14 cellular contexts compared by ENCODE assay signal in genomic region chr2:24886114-24886501, GRCh38. TPM values are rescaled to one million over a fixed set of nuclear protein-coding genes. Genes with fewer than 3 reads are reported as not detected.
DNase-seq lines count a peak whose midpoint lies in the region; TF ChIP-seq lines count a peak whose summit lies in the region.
"Had no signal": no experiment of that assay in that cellular context is flagged by ENCODE, and none has a peak within 500 bp of the region (broad histone marks: within the 10 kb centered on the region; RNA-seq: fewer than 3 reads in every experiment).

No MANE protein-coding gene starts in this region.

- TF ChIP-seq CTCF in GM12875 (IDR thresholded peaks at IDR 0.05; ENCODE audit: borderline replicate concordance, insufficient read depth, low read depth, low read length) (no peak), chondrocyte (IDR thresholded peaks at IDR 0.05) (no peak), nephron progenitor cell (IDR thresholded peaks at IDR 0.05) (no peak)

- peak overlapping the region; percentile 59 to 80 (median 77); a peak in 20 of 22 replicates for H3K9ac ChIP-seq in BLaER1 treated with 17β-estradiol and CSF1 and Interleukin-3, amounts not matched to agents 10 nM and 100 nM

- H3K27ac ChIP-seq in BLaER1 treated with 17β-estradiol and CSF1 and Interleukin-3, amounts not matched to agents 10 nM and 100 nM, result peak overlapping the region; percentile 67 to 89 (median 85)
- H3K27ac ChIP-seq: brain microvascular endothelial cell, pancreas, SJSA1 had no signal

- H3K27me3 ChIP-seq in BLaER1 treated with 17β-estradiol and CSF1 and Interleukin-3, amounts not matched to agents 10 nM and 100 nM, result no peaks in the 10 kb centered on the region
- H3K27me3 ChIP-seq: brain microvascular endothelial cell, pancreas, SJSA1 had no signal

- peaks cover 0 to 7% (median 0%) of the 10 kb centered on the region in 11 experiments; a peak in 2 of 22 replicates for H3K9me3 ChIP-seq in BLaER1 treated with 17β-estradiol and CSF1 and Interleukin-3, amounts not matched to agents 10 nM and 100 nM (replicated peaks in 1 of 11)
- H3K9me3 ChIP-seq: pancreas, SJSA1 had no signal

- peaks cover 61 to 86% (median 84%) of the 10 kb centered on the region in 10 experiments for H3K4me1 ChIP-seq in BLaER1 treated with 17β-estradiol and CSF1 and Interleukin-3, amounts not matched to agents 10 nM and 100 nM
- H3K4me1 ChIP-seq: pancreas, SJSA1 had no signal

- H3K27ac Mint-ChIP-seq in chondrocyte (ENCODE audit: unreplicated experiment), result peak overlapping the region; percentile 89
- peak overlapping the region; percentile 75 for H3K27ac Mint-ChIP-seq in nephron progenitor cell
- H3K27ac Mint-ChIP-seq: mesothelial cell of epicardium had no signal

- no peak overlapping the region for H3K4me3 Mint-ChIP-seq in chondrocyte (ENCODE audit: unreplicated experiment)
- peak overlapping the region; percentile 20 for H3K4me3 Mint-ChIP-seq in nephron progenitor cell
- H3K4me3 Mint-ChIP-seq: CD4-positive, alpha-beta memory T cell; mesothelial cell of epicardium had no signal

- DNase-seq in chondrocyte (ENCODE audit: low spot score) (no peak), nephron progenitor cell (no peak), MV-4-11 (lab: John Stamatoyannopoulos, UW) (no peak), NCI-H526 (lab: John Stamatoyannopoulos, UW) (no peak), NCI-H226 (no peak)
- DNase-seq: activated gamma-delta T cell; brain microvascular endothelial cell; CD4-positive, alpha-beta memory T cell; NCI-H1930; pancreas had no signal

- peaks cover 32% of the 10 kb centered on the region for H3K4me1 Mint-ChIP-seq in chondrocyte (ENCODE audit: low read depth)
- H3K4me1 Mint-ChIP-seq in nephron progenitor cell, result peaks cover 66% of the 10 kb centered on the region
- H3K4me1 Mint-ChIP-seq: mesothelial cell of epicardium had no signal

- H3K4me3 ChIP-seq in BLaER1 treated with 17β-estradiol and CSF1 and Interleukin-3, amounts not matched to agents 10 nM and 100 nM, result peak overlapping the region in 9 of 10 experiments; percentile 30 to 61 (median 47); a peak in 16 of 20 replicates
- peak overlapping the region; percentile 53 for H3K4me3 ChIP-seq in GM12875 (ENCODE audit: low read depth, low read length)
- H3K4me3 ChIP-seq: pancreas, SJSA1 had no signal

- H3K36me3 ChIP-seq in BLaER1 treated with 17β-estradiol and CSF1 and Interleukin-3, amounts not matched to agents 10 nM and 100 nM, result peaks cover 0 to 11% (median 0%) of the 10 kb centered on the region in 11 experiments; a peak in 7 of 22 replicates
- H3K36me3 ChIP-seq: brain microvascular endothelial cell, pancreas, SJSA1 had no signal

- no peaks in the 10 kb centered on the region for H3K9me3 Mint-ChIP-seq in chondrocyte (ENCODE audit: low read depth)
- H3K9me3 Mint-ChIP-seq in nephron progenitor cell, result no peaks in the 10 kb centered on the region
- H3K9me3 Mint-ChIP-seq: mesothelial cell of epicardium had no signal

- peaks cover 0 to 5% (median 0%) of the 10 kb centered on the region in 11 experiments; a peak in 3 of 22 replicates for H4K20me1 ChIP-seq in BLaER1 treated with 17β-estradiol and CSF1 and Interleukin-3, amounts not matched to agents 10 nM and 100 nM

- H3K36me3 Mint-ChIP-seq in chondrocyte (ENCODE audit: low read depth) (peaks cover 7% of the 10 kb centered on the region), nephron progenitor cell (ENCODE audit: low read depth) (peaks cover 10% of the 10 kb centered on the region)

- peak overlapping the region; percentile 72 to 95 (median 90) for H3K4me2 ChIP-seq in BLaER1 treated with 17β-estradiol and CSF1 and Interleukin-3, amounts not matched to agents 10 nM and 100 nM

- H3K27me3 Mint-ChIP-seq in chondrocyte (ENCODE audit: low read depth), result no peaks in the 10 kb centered on the region
- peaks cover 2% of the 10 kb centered on the region for H3K27me3 Mint-ChIP-seq in nephron progenitor cell (ENCODE audit: low read depth, poor library complexity)
- H3K27me3 Mint-ChIP-seq: CD4-positive, alpha-beta memory T cell had no signal

RNA-seq across cellular contexts. Expression of gene ADCY3, which starts 33.9 kb away (rescaled TPM):
- 57.5 to 69.3 TPM (median 62.6 TPM) in 3 replicates for total RNA-seq in chondrocyte
